11 cellular contexts compared by ENCODE assay signal in genomic region chr11:91947215-91947614, GRCh38.
A peak's percentile ranks its signal among the peaks of the same experiment; 100 is the strongest.
DNase-seq lines count a peak whose midpoint lies in the region; ATAC-seq and TF ChIP-seq lines count a peak whose summit lies in the region.
"Had no signal": no experiment of that assay in that cellular context is flagged by ENCODE, and none has a peak within 500 bp of the region (broad histone marks: within the 10 kb centered on the region; RNA-seq: fewer than 3 reads in every experiment).

No MANE protein-coding gene starts in this region.

- intact Hi-C loops in heart right ventricle (cut with DNase I), result no loop called here
- intact Hi-C loops in CD14-positive monocyte (cut with micrococcal nuclease), result no loop called here

- H3K27me3 Mint-ChIP-seq in stimulated activated naive B cell treated with anti-CD40 and anti-IgM and Interleukin-4, amounts not matched to agents 10 μg/mL and 1 μg/mL and 100 μg/mL, for 72 hours, result no peaks in the 10 kb centered on the region
- H3K27me3 Mint-ChIP-seq in CD14-positive monocyte (ENCODE audit: low read depth in 3 of 3), result no peaks in the 10 kb centered on the region
- H3K27me3 Mint-ChIP-seq: B cell had no signal

- H3K4me3 Mint-ChIP-seq in stimulated activated naive B cell treated with anti-CD40 and anti-IgM and Interleukin-4, amounts not matched to agents 10 μg/mL and 1 μg/mL and 100 μg/mL, for 72 hours, result no peak overlapping the region
- H3K4me3 Mint-ChIP-seq in CD14-positive monocyte, result no peak overlapping the region
- H3K4me3 Mint-ChIP-seq: B cell had no signal

- no peak overlapping the region for H3K27ac ChIP-seq in heart right ventricle

- H3K9me3 Mint-ChIP-seq in stimulated activated naive B cell treated with anti-CD40 and anti-IgM and Interleukin-4, amounts not matched to agents 10 μg/mL and 1 μg/mL and 100 μg/mL, for 72 hours, result peaks cover 0 to 2% of the 10 kb centered on the region in 2 donors
- H3K9me3 Mint-ChIP-seq in CD14-positive monocyte, result peaks cover 0 to 16% (median 2%) of the 10 kb centered on the region in 7 donors

- 0 to 16% methylated on average over 2 of the region's 2 CpGs for WGBS in heart right ventricle, 2 donors

- H3K27ac Mint-ChIP-seq in stimulated activated naive B cell treated with anti-CD40 and anti-IgM and Interleukin-4, amounts not matched to agents 10 μg/mL and 1 μg/mL and 100 μg/mL, for 72 hours, result no peak overlapping the region
- no peak overlapping the region for H3K27ac Mint-ChIP-seq in CD14-positive monocyte
- H3K27ac Mint-ChIP-seq: B cell had no signal

- no peak for TF ChIP-seq CTCF in heart right ventricle (IDR thresholded peaks at IDR 0.05)
- no peak for TF ChIP-seq CTCF in CD14-positive monocyte (IDR thresholded peaks at IDR 0.05)

- H3K4me1 ChIP-seq in heart right ventricle, result peaks cover 0 to 24% (median 18%) of the 10 kb centered on the region in 9 donors

- ATAC-seq in heart right ventricle (peak in 7 of 8 donors; percentile 22 to 74 (median 57)), GM19035 (IDR thresholded peaks at IDR 0.05; ENCODE audit: unreplicated experiment) (no peak)
- ATAC-seq in stimulated activated naive B cell treated with anti-CD40 and anti-IgM and Interleukin-4, amounts not matched to agents 10 μg/mL and 1 μg/mL and 100 μg/mL, for 72 hours (replicated peaks), result no peak
- ATAC-seq: left lobe of liver had no signal

- no peaks in the 10 kb centered on the region for H3K36me3 ChIP-seq in heart right ventricle

- no peaks in the 10 kb centered on the region for H3K27me3 ChIP-seq in heart right ventricle

- no peaks in the 10 kb centered on the region for H3K36me3 Mint-ChIP-seq in stimulated activated naive B cell treated with anti-CD40 and anti-IgM and Interleukin-4, amounts not matched to agents 10 μg/mL and 1 μg/mL and 100 μg/mL, for 72 hours
- no peaks in the 10 kb centered on the region for H3K36me3 Mint-ChIP-seq in CD14-positive monocyte

- H3K9me3 ChIP-seq in heart right ventricle, result no peaks in the 10 kb centered on the region

- no peak overlapping the region for H3K4me3 ChIP-seq in heart right ventricle

- DNase-seq in AG08395 (ENCODE audit: low spot score), result peak; percentile 67
- DNase-seq in NCI-H1092 treated with DMSO at 0.1 percent for 48 hours (lab: John Stamatoyannopoulos, UW), result peak; percentile 33
- peak; percentile 1 for DNase-seq in RPMI7951 (ENCODE audit: low read depth)
- DNase-seq in heart right ventricle, result no peak
- DNase-seq in stimulated activated naive B cell treated with anti-CD40 and anti-IgM and Interleukin-4, amounts not matched to agents 10 μg/mL and 1 μg/mL and 100 μg/mL, for 72 hours, result no peak
- no peak for DNase-seq in C1 segment of cervical spinal cord (lab: John Stamatoyannopoulos, UW)
- no peak for DNase-seq in CD14-positive monocyte (ENCODE audit: low spot score)
- DNase-seq: activated CD4-positive, alpha-beta T cell treated with anti-CD3 and anti-CD28 coated beads, Interleukin-2, amount 50 U/mL, for 48 hours had no signal

- no peaks in the 10 kb centered on the region for H3K4me1 Mint-ChIP-seq in stimulated activated naive B cell treated with anti-CD40 and anti-IgM and Interleukin-4, amounts not matched to agents 10 μg/mL and 1 μg/mL and 100 μg/mL, for 72 hours
- H3K4me1 Mint-ChIP-seq in CD14-positive monocyte, result no peaks in the 10 kb centered on the region
- H3K4me1 Mint-ChIP-seq: B cell had no signal

Comparison
In these comparisons a context has a peak if more than half of its experiments do, and no peak if none do; other contexts are left out.
1. DNase-seq: peak in AG08395 (single experiment), NCI-H1092 treated with DMSO at 0.1 percent for 48 hours (single experiment) and RPMI7951 (single experiment); none in heart right ventricle (0 of 2), stimulated activated naive B cell treated with anti-CD40 and anti-IgM and Interleukin-4, amounts not matched to agents 10 μg/mL and 1 μg/mL and 100 μg/mL, for 72 hours (single experiment), C1 segment of cervical spinal cord (0 of 14) and CD14-positive monocyte (single experiment).
2. ATAC-seq: peak in heart right ventricle (7 of 8); none in stimulated activated naive B cell treated with anti-CD40 and anti-IgM and Interleukin-4, amounts not matched to agents 10 μg/mL and 1 μg/mL and 100 μg/mL, for 72 hours (0 of 2) and GM19035 (single experiment).